Comparison of ENCODE assay signal across 1 cellular context in the genomic region with DNA sequence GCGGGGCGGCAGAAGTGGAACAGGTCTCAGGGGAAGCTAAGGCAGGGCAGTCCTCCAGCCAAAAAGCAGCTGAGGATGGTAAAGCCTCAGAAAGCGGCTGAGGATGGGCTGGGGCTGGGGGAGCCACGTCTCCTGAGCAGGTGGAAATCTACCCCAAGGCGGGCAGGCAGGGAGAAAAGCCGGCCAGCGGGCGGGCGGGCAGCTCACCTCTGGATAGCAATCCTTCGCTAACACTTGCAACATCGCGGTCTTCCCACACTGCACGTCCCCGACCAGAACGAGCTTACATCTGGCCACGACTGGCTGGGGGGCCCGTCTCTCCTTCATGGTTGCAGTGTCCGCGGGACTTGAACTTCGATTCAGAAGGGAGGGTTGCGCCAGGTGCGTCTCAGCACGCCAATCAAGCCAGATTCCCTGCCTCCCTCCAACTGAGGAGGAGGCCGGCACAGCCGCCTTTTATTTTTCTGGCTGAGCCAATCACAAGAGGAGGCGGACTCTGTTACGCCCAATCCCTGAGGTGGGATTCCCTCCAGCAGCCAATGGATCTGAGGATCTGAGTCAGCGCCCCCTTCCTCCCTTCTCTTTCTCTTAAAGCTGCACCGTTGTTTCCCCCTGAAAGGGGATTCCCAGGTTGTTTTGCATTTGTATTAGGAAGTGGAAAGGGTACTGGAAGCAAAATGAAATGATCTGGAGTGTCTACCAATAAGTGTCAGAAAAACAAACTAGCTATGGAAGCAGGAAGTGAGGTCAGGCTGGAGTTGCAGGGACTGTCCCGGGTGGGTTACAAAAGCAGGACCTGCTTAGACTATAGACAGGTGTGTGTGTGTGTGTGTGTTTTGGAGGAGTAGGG.
TF ChIP-seq lines count a peak whose summit lies in the region.

A gene (minus strand): TSS at position 430 of the 850 bp plus-strand sequence. CDS start 103 bp downstream, at position 327.

TF ChIP-seq in HepG2, 621 proteins besides CTCF, POLR2A, EP300 and RAD21 (continued from another document):
- TF ChIP-seq, protein P1, sequence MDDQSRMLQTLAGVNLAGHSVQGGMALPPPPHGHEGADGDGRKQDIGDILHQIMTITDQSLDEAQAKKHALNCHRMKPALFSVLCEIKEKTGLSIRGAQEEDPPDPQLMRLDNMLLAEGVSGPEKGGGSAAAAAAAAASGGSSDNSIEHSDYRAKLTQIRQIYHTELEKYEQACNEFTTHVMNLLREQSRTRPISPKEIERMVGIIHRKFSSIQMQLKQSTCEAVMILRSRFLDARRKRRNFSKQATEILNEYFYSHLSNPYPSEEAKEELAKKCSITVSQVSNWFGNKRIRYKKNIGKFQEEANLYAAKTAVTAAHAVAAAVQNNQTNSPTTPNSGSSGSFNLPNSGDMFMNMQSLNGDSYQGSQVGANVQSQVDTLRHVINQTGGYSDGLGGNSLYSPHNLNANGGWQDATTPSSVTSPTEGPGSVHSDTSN (CRISPR knock-in tag; IDR thresholded peaks at IDR 0.05; ENCODE audit: borderline replicate concordance) = no peak
- TF ChIP-seq, protein P2, sequence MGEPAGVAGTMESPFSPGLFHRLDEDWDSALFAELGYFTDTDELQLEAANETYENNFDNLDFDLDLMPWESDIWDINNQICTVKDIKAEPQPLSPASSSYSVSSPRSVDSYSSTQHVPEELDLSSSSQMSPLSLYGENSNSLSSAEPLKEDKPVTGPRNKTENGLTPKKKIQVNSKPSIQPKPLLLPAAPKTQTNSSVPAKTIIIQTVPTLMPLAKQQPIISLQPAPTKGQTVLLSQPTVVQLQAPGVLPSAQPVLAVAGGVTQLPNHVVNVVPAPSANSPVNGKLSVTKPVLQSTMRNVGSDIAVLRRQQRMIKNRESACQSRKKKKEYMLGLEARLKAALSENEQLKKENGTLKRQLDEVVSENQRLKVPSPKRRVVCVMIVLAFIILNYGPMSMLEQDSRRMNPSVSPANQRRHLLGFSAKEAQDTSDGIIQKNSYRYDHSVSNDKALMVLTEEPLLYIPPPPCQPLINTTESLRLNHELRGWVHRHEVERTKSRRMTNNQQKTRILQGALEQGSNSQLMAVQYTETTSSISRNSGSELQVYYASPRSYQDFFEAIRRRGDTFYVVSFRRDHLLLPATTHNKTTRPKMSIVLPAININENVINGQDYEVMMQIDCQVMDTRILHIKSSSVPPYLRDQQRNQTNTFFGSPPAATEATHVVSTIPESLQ (CRISPR knock-in tag; conservative IDR thresholded peaks at IDR 0.05) = no peak
TF ChIP-seq in HepG2: peak in this region for 172.
